Comparison of ENCODE assay signal across 17 cellular contexts in genomic region chr1:242242983-242243382, GRCh38.
DNase-seq lines count a peak whose midpoint lies in the region; ATAC-seq and TF ChIP-seq lines count a peak whose summit lies in the region.
"Had no signal": no experiment of that assay in that cellular context is flagged by ENCODE, and none has a peak within 500 bp of the region (broad histone marks: within the 10 kb centered on the region; RNA-seq: fewer than 3 reads in every experiment).

No MANE protein-coding gene starts in this region.

- H3K27ac ChIP-seq in PC-3 (ENCODE audit: low read length) (no peak overlapping the region), osteoblast (ENCODE audit: low read depth, low read length) (no peak overlapping the region)
- H3K27ac ChIP-seq: BLaER1, HL-60, SJSA1, WERI-Rb-1 had no signal

- H3K79me2 ChIP-seq in PC-3 (ENCODE audit: low read length) (no peaks in the 10 kb centered on the region), osteoblast (ENCODE audit: insufficient read depth, low read length) (no peaks in the 10 kb centered on the region)

- H3K4me3 ChIP-seq in PC-3 (ENCODE audit: low read length): no peak overlapping the region
- no peak overlapping the region for H3K4me3 ChIP-seq in osteoblast (ENCODE audit: insufficient read depth, low read length)
- H3K4me3 ChIP-seq: BLaER1, SJSA1 had no signal

- no peaks in the 10 kb centered on the region for H3F3A ChIP-seq in PC-3 (ENCODE audit: low read length, unreplicated experiment)

- CTCF ChIA-PET in PC-3 (lab: Charles Lee): no interaction called here
- CTCF ChIA-PET in activated CD8-positive, alpha-beta T cell treated with anti-CD3 and anti-CD28 coated beads for 36 hours (lab: Charles Lee): no interaction called here

- no peak overlapping the region for H3K27ac Mint-ChIP-seq in activated CD8-positive, alpha-beta T cell treated with anti-CD3 and anti-CD28 coated beads for 36 hours
- H3K27ac Mint-ChIP-seq: stimulated activated memory B cell treated with anti-CD40 and anti-IgM and Interleukin-4, amounts not matched to agents 10 μg/mL and 1 μg/mL and 100 μg/mL, for 72 hours had no signal

- H3K27me3 ChIP-seq in PC-3 (ENCODE audit: low read length) (peaks cover 6% of the 10 kb centered on the region; the same call in 1 of the 2 replicates), osteoblast (ENCODE audit: insufficient read depth, low read length) (no peaks in the 10 kb centered on the region)
- H3K27me3 ChIP-seq: BLaER1, SJSA1 had no signal

- peak; percentile 3 for ATAC-seq in GM19324 (IDR thresholded peaks at IDR 0.05; ENCODE audit: low FRiP score, unreplicated experiment)
- peak; percentile 9 for ATAC-seq in HG03025 (IDR thresholded peaks at IDR 0.05; ENCODE audit: low FRiP score, unreplicated experiment)
- ATAC-seq in PC-3: no peak
- ATAC-seq in activated CD8-positive, alpha-beta T cell treated with anti-CD3 and anti-CD28 coated beads for 36 hours: no peak
- ATAC-seq: stimulated activated memory B cell treated with anti-CD40 and anti-IgM and Interleukin-4, amounts not matched to agents 10 μg/mL and 1 μg/mL and 100 μg/mL, for 72 hours had no signal

- BruUV-seq in PC-3 (replicated peaks; lab: Mats Ljungman, UMichigan): no TSS peak

- no peak overlapping the region for H3K9ac ChIP-seq in PC-3 (ENCODE audit: low read length)
- H3K9ac ChIP-seq: BLaER1 had no signal

- no peaks in the 10 kb centered on the region for H3K9me2 ChIP-seq in PC-3 (replicated peaks; ENCODE audit: low read length)

- H3K4me1 Mint-ChIP-seq in activated CD8-positive, alpha-beta T cell treated with anti-CD3 and anti-CD28 coated beads for 36 hours (ENCODE audit: low read depth): no peaks in the 10 kb centered on the region
- H3K4me1 Mint-ChIP-seq: stimulated activated memory B cell treated with anti-CD40 and anti-IgM and Interleukin-4, amounts not matched to agents 10 μg/mL and 1 μg/mL and 100 μg/mL, for 72 hours had no signal

- intact Hi-C loops in PC-3 (cut with micrococcal nuclease): no loop called here
- intact Hi-C loops in activated CD8-positive, alpha-beta T cell treated with anti-CD3 and anti-CD28 coated beads for 36 hours (cut with micrococcal nuclease): no loop called here

- H3K36me3 ChIP-seq in PC-3 (ENCODE audit: low read depth, low read length) (no peaks in the 10 kb centered on the region), osteoblast (ENCODE audit: insufficient read depth, low read length) (no peaks in the 10 kb centered on the region)
- H3K36me3 ChIP-seq: BLaER1, SJSA1, WERI-Rb-1 had no signal

- no peaks in the 10 kb centered on the region for H3K9me3 ChIP-seq in PC-3 (ENCODE audit: low read length)
- no peaks in the 10 kb centered on the region for H3K9me3 ChIP-seq in osteoblast (ENCODE audit: low read depth, low read length)
- H3K9me3 ChIP-seq: BLaER1, SJSA1 had no signal

- no peaks in the 10 kb centered on the region for H3K36me3 Mint-ChIP-seq in activated CD8-positive, alpha-beta T cell treated with anti-CD3 and anti-CD28 coated beads for 36 hours (ENCODE audit: low read depth)
- H3K36me3 Mint-ChIP-seq: stimulated activated memory B cell treated with anti-CD40 and anti-IgM and Interleukin-4, amounts not matched to agents 10 μg/mL and 1 μg/mL and 100 μg/mL, for 72 hours had no signal

- no peaks in the 10 kb centered on the region for H3K9me3 Mint-ChIP-seq in activated CD8-positive, alpha-beta T cell treated with anti-CD3 and anti-CD28 coated beads for 36 hours

- POLR2A ChIA-PET in PC-3 (lab: Charles Lee; ENCODE audit: unreplicated experiment): no interaction called here
- POLR2A ChIA-PET in activated CD8-positive, alpha-beta T cell treated with anti-CD3 and anti-CD28 coated beads for 36 hours (lab: Charles Lee): no interaction called here

- DNase-seq in PC-3 (no peak), osteoblast (ENCODE audit: insufficient read length, low spot score, missing footprints) (peak; percentile 25), NCI-H526 (lab: John Stamatoyannopoulos, UW) (no peak), NCI-H2029 treated with DMSO at 0.1 percent for 48 hours (lab: John Stamatoyannopoulos, UW) (no peak), NOMO-1 treated with dmso at 0.1 percent for 144 hours (lab: John Stamatoyannopoulos, UW; ENCODE audit: unreplicated experiment) (no peak)
- DNase-seq in activated CD8-positive, alpha-beta T cell treated with anti-CD3 and anti-CD28 coated beads for 36 hours: no peak
- DNase-seq: effector CD4-positive, alpha-beta T cell; glutamatergic neuron; HCEC 1CT; NCI-H510A treated with DMSO at 0.1 percent for 48 hours; WERI-Rb-1 had no signal

- H3K27me3 Mint-ChIP-seq in activated CD8-positive, alpha-beta T cell treated with anti-CD3 and anti-CD28 coated beads for 36 hours: peaks cover 1% of the 10 kb centered on the region
- H3K27me3 Mint-ChIP-seq: stimulated activated memory B cell treated with anti-CD40 and anti-IgM and Interleukin-4, amounts not matched to agents 10 μg/mL and 1 μg/mL and 100 μg/mL, for 72 hours had no signal

- no peak overlapping the region for H3K4me2 ChIP-seq in PC-3 (ENCODE audit: low read length)
- H3K4me2 ChIP-seq in osteoblast (ENCODE audit: insufficient read depth, low read length): no peak overlapping the region
- H3K4me2 ChIP-seq: BLaER1 had no signal

- H2AFZ ChIP-seq in PC-3 (ENCODE audit: low read length) (peak overlapping the region; percentile 13; the same call in 1 of the 2 replicates), osteoblast (ENCODE audit: low read length) (no peak overlapping the region)

- TF ChIP-seq CTCF in PC-3 (conservative IDR thresholded peaks at IDR 0.05; ENCODE audit: low read depth, low read length) (no peak), osteoblast (IDR thresholded peaks at IDR 0.05; ENCODE audit: extremely low read depth, low read depth, low read length) (no peak)
- no peak for TF ChIP-seq CTCF in activated CD8-positive, alpha-beta T cell treated with anti-CD3 and anti-CD28 coated beads for 36 hours (IDR thresholded peaks at IDR 0.05)

- no peaks in the 10 kb centered on the region for H3K4me1 ChIP-seq in PC-3 (ENCODE audit: insufficient read depth, low read length)
- no peaks in the 10 kb centered on the region for H3K4me1 ChIP-seq in osteoblast (ENCODE audit: insufficient read depth, low read length)
- H3K4me1 ChIP-seq: BLaER1, SJSA1 had no signal

- H4K20me1 ChIP-seq in PC-3 (ENCODE audit: low read length) (no peaks in the 10 kb centered on the region), osteoblast (ENCODE audit: insufficient read depth, low read length) (no peaks in the 10 kb centered on the region)
- H4K20me1 ChIP-seq: BLaER1 had no signal

- H3K4me3 Mint-ChIP-seq in activated CD8-positive, alpha-beta T cell treated with anti-CD3 and anti-CD28 coated beads for 36 hours: no peak overlapping the region
- H3K4me3 Mint-ChIP-seq: stimulated activated memory B cell treated with anti-CD40 and anti-IgM and Interleukin-4, amounts not matched to agents 10 μg/mL and 1 μg/mL and 100 μg/mL, for 72 hours had no signal

Comparison
In these comparisons a context has a peak if more than half of its experiments do, and no peak if none do; other contexts are left out.
1. ATAC-seq: peak in GM19324 (single experiment) and HG03025 (single experiment); none in PC-3 (single experiment) and activated CD8-positive, alpha-beta T cell treated with anti-CD3 and anti-CD28 coated beads for 36 hours (single experiment).